ENCODE assay signal across 8 cellular contexts in genomic region chr11:96388891-96389603, GRCh38. TPM values are rescaled to one million over a fixed set of nuclear protein-coding genes. Genes with fewer than 3 reads are reported as not detected.
A peak's percentile ranks its signal among the peaks of the same experiment; 100 is the strongest.
DNase-seq lines count a peak whose midpoint lies in the region; ATAC-seq and TF ChIP-seq lines count a peak whose summit lies in the region.

No MANE protein-coding gene starts in this region.

- H3K27ac ChIP-seq in BLaER1 treated with 17β-estradiol and CSF1 and Interleukin-3, amounts not matched to agents 10 nM and 100 nM, result peak overlapping the region; percentile 72 to 90 (median 85)
- H3K27ac ChIP-seq in tibial artery, result peak overlapping the region; percentile 80 to 90

- no peaks in the 10 kb centered on the region for H3K27me3 ChIP-seq in BLaER1 treated with 17β-estradiol and CSF1 and Interleukin-3, amounts not matched to agents 10 nM and 100 nM
- no peaks in the 10 kb centered on the region for H3K27me3 ChIP-seq in tibial artery

- no peak for TF ChIP-seq CTCF in tibial artery (IDR thresholded peaks at IDR 0.05)

- peak overlapping the region; percentile 84 to 94 (median 87) for H3K9ac ChIP-seq in BLaER1 treated with 17β-estradiol and CSF1 and Interleukin-3, amounts not matched to agents 10 nM and 100 nM

- peaks cover 0 to 21% (median 0%) of the 10 kb centered on the region in 11 experiments; a peak in 7 of 22 replicates for H4K20me1 ChIP-seq in BLaER1 treated with 17β-estradiol and CSF1 and Interleukin-3, amounts not matched to agents 10 nM and 100 nM

- ATAC-seq in GM18907 (IDR thresholded peaks at IDR 0.05; ENCODE audit: unreplicated experiment) (peak; percentile 48), HG03095 (IDR thresholded peaks at IDR 0.05; ENCODE audit: unreplicated experiment) (peak; percentile 27)

- peaks cover 20 to 59% (median 26%) of the 10 kb centered on the region in 10 experiments for H3K4me1 ChIP-seq in BLaER1 treated with 17β-estradiol and CSF1 and Interleukin-3, amounts not matched to agents 10 nM and 100 nM
- peaks cover 0 to 30% (median 5%) of the 10 kb centered on the region in 4 donors for H3K4me1 ChIP-seq in tibial artery

- DNase-seq in OCI-M1 (lab: John Stamatoyannopoulos, UW) (peak; percentile 71), dermis blood vessel endothelial cell (peak; percentile 63), lung microvascular endothelial cell (ENCODE audit: low read depth in 2 of 2) (peak; percentile 67 to 68), tibial artery (no peak), occipital lobe (lab: John Stamatoyannopoulos, UW) (no peak)

- H3K4me3 ChIP-seq in BLaER1 treated with 17β-estradiol and CSF1 and Interleukin-3, amounts not matched to agents 10 nM and 100 nM, result peak overlapping the region; percentile 85 to 99 (median 92)
- H3K4me3 ChIP-seq in tibial artery, result peak overlapping the region; percentile 77 to 92

- H3K9me3 ChIP-seq in BLaER1 treated with 17β-estradiol and CSF1 and Interleukin-3, amounts not matched to agents 10 nM and 100 nM (replicated peaks in 1 of 11), result peaks cover 0 to 7% (median 0%) of the 10 kb centered on the region in 11 experiments; a peak in 4 of 22 replicates
- H3K9me3 ChIP-seq in tibial artery, result no peaks in the 10 kb centered on the region

- H3K36me3 ChIP-seq in BLaER1 treated with 17β-estradiol and CSF1 and Interleukin-3, amounts not matched to agents 10 nM and 100 nM, result peaks cover 4 to 32% (median 14%) of the 10 kb centered on the region in 11 experiments; a peak in 18 of 22 replicates
- H3K36me3 ChIP-seq in tibial artery, result peaks cover 0 to 5% (median 0%) of the 10 kb centered on the region in 3 donors

- intact Hi-C loops in tibial artery (cut with DNase I; ENCODE audit: low total_unique reads), result no loop called here

- H3K4me2 ChIP-seq in BLaER1 treated with 17β-estradiol and CSF1 and Interleukin-3, amounts not matched to agents 10 nM and 100 nM, result peak overlapping the region; percentile 71 to 96 (median 84)

RNA-seq across cellular contexts. Expression of gene CCDC82, which starts 0.7 kb away (rescaled TPM):
- total RNA-seq in dermis blood vessel endothelial cell, result 24.2 and 34.9 TPM in 2 replicates
- 8.7 and 14.1 TPM in 2 replicates for total RNA-seq in lung microvascular endothelial cell
- total RNA-seq in occipital lobe, result 68.8 TPM

RNA-seq across cellular contexts. Expression of gene JRKL, which starts 0.8 kb away (rescaled TPM):
- total RNA-seq in dermis blood vessel endothelial cell (11.2 and 12.1 TPM in 2 replicates), lung microvascular endothelial cell (3.3 and 6.0 TPM in 2 replicates), occipital lobe (14.3 TPM)

RNA-seq across cellular contexts. Expression of gene MAML2, which starts 46.1 kb away (rescaled TPM):
- total RNA-seq in dermis blood vessel endothelial cell (6.3 and 8.7 TPM in 2 replicates), lung microvascular endothelial cell (4.6 and 5.2 TPM in 2 replicates), occipital lobe (4.8 TPM)

Comparison
In these comparisons a context has a peak if more than half of its experiments do, and no peak if none do; other contexts are left out.
1. DNase-seq: peak in OCI-M1 (single experiment), dermis blood vessel endothelial cell (single experiment) and lung microvascular endothelial cell (2 of 2); none in tibial artery (0 of 2) and occipital lobe (single experiment).